Comparison of ENCODE assay signal across 9 cellular contexts in genomic region chr16:48409839-48410610, GRCh38. TPM values are rescaled to one million over a fixed set of nuclear protein-coding genes. Genes with fewer than 3 reads are reported as not detected.
DNase-seq lines count a peak whose midpoint lies in the region; ATAC-seq and TF ChIP-seq lines count a peak whose summit lies in the region.
"Had no signal": no experiment of that assay in that cellular context is flagged by ENCODE, and none has a peak within 500 bp of the region (broad histone marks: within the 10 kb centered on the region; RNA-seq: fewer than 3 reads in every experiment).

No MANE protein-coding gene starts in this region.

- H3K27me3 ChIP-seq in brain microvascular endothelial cell (replicated peaks) = no peaks in the 10 kb centered on the region
- no peaks in the 10 kb centered on the region for H3K27me3 ChIP-seq in lower lobe of right lung (ENCODE audit: low read depth)
- no peaks in the 10 kb centered on the region for H3K27me3 ChIP-seq in dorsolateral prefrontal cortex
- H3K27me3 ChIP-seq in neural progenitor cell = no peaks in the 10 kb centered on the region

- H3K36me3 ChIP-seq in brain microvascular endothelial cell (replicated peaks) = no peaks in the 10 kb centered on the region
- no peaks in the 10 kb centered on the region for H3K36me3 ChIP-seq in lower lobe of right lung
- H3K36me3 ChIP-seq in neural progenitor cell = no peaks in the 10 kb centered on the region

- H4K20me1 ChIP-seq in neural progenitor cell (ENCODE audit: low read depth) = no peaks in the 10 kb centered on the region

- H3K9me3 ChIP-seq in lower lobe of right lung = no peaks in the 10 kb centered on the region
- H3K9me3 ChIP-seq in neural progenitor cell (ENCODE audit: low read depth) = no peaks in the 10 kb centered on the region

- CTCF ChIA-PET in HEK293T (lab: Yijun Ruan, JAX) = no interaction called here

- H3K79me2 ChIP-seq in neural progenitor cell (ENCODE audit: low read depth) = no peaks in the 10 kb centered on the region

- POLR2A ChIA-PET in HEK293T (lab: Yijun Ruan, JAX) = interaction anchor here (0.8 to 1.4 kb wide), 2 partner anchors 25 to 27 kb away, joined by 3 to 5 read pairs; partner anchors contain the start of gene SIAH1

- H3K9ac ChIP-seq in neural progenitor cell = no peak overlapping the region

- H3K27me3 Mint-ChIP-seq in neural progenitor cell (ENCODE audit: insufficient read depth, low read depth) = peaks cover 5% of the 10 kb centered on the region

- no peak overlapping the region for H3K4me3 ChIP-seq in brain microvascular endothelial cell (ENCODE audit: low read depth, low read length)
- no peak overlapping the region for H3K4me3 ChIP-seq in lower lobe of right lung
- no peak overlapping the region for H3K4me3 ChIP-seq in dorsolateral prefrontal cortex
- no peak overlapping the region for H3K4me3 ChIP-seq in neural progenitor cell

- H3K27ac Mint-ChIP-seq in neural progenitor cell = no peak overlapping the region

- H3K27ac ChIP-seq in brain microvascular endothelial cell = peak overlapping the region; percentile 43
- H3K27ac ChIP-seq in lower lobe of right lung = no peak overlapping the region
- H3K27ac ChIP-seq in dorsolateral prefrontal cortex = no peak overlapping the region
- H3K27ac ChIP-seq in neural progenitor cell = no peak overlapping the region

- ATAC-seq in lower lobe of right lung (peak; percentile 77 to 78), GM18517 (IDR thresholded peaks at IDR 0.05; ENCODE audit: unreplicated experiment) (no peak)

- no peaks in the 10 kb centered on the region for H3K36me3 Mint-ChIP-seq in neural progenitor cell

- intact Hi-C loops in lower lobe of right lung (cut with DNase I) = no loop called here
- intact Hi-C loops in dorsolateral prefrontal cortex (cut with DNase I) = no loop called here

- no peak overlapping the region for H2AFZ ChIP-seq in neural progenitor cell (replicated peaks)

- peak; percentile 86 for DNase-seq in AG08396 (ENCODE audit: low spot score)
- DNase-seq in Kasumi-1 (lab: John Stamatoyannopoulos, UW) = peak; percentile 47 to 63
- DNase-seq in brain microvascular endothelial cell = peak; percentile 95
- DNase-seq in lower lobe of right lung = peak; percentile 49
- DNase-seq in HEK293T (ENCODE audit: extremely low spot score) = no peak
- DNase-seq in dorsolateral prefrontal cortex = no peak
- DNase-seq in neural progenitor cell (ENCODE audit: low spot score) = no peak
- DNase-seq: SHP77 treated with DMSO at 0.1 percent for 48 hours had no signal

- TF ChIP-seq CTCF in brain microvascular endothelial cell (IDR thresholded peaks at IDR 0.05; ENCODE audit: low read depth, low read length, missing control alignments) = no peak
- no peak for TF ChIP-seq CTCF in lower lobe of right lung (IDR thresholded peaks at IDR 0.05)
- no peak for TF ChIP-seq CTCF in dorsolateral prefrontal cortex (IDR thresholded peaks at IDR 0.05 in 54 of 56, conservative IDR thresholded peaks at IDR 0.05 in 2 of 56; ENCODE audit: low read depth in 1 of 56, partially characterized antibody in 56 of 56)
- TF ChIP-seq CTCF in neural progenitor cell (IDR thresholded peaks at IDR 0.05) = no peak

- no peaks in the 10 kb centered on the region for H3F3A ChIP-seq in neural progenitor cell (ENCODE audit: low read depth)

- no peak overlapping the region for H3K4me3 Mint-ChIP-seq in neural progenitor cell

- in situ Hi-C loops in brain microvascular endothelial cell (cut with HindIII; ENCODE audit: low pct_ligation_motif_present, low sequenced_read_pairs) = no loop called here

- no peaks in the 10 kb centered on the region for H3K4me1 Mint-ChIP-seq in neural progenitor cell

- no peak overlapping the region for H3K4me2 ChIP-seq in neural progenitor cell

- peaks cover 8% of the 10 kb centered on the region for H3K4me1 ChIP-seq in lower lobe of right lung
- H3K4me1 ChIP-seq in neural progenitor cell = peaks cover 3% of the 10 kb centered on the region

- no peaks in the 10 kb centered on the region for H3K9me3 Mint-ChIP-seq in neural progenitor cell

TF ChIP-seq in HEK293T, 16 proteins besides CTCF, POLR2A, EP300 and RAD21:
- TF ChIP-seq PKNOX1 (IDR thresholded peaks at IDR 0.05) = no peak
- TF ChIP-seq FOXM1 (IDR thresholded peaks at IDR 0.05; ENCODE audit: borderline replicate concordance) = no peak
- TF ChIP-seq SP1 (IDR thresholded peaks at IDR 0.05) = no peak
- no peak for TF ChIP-seq ELF4 (IDR thresholded peaks at IDR 0.05)
- TF ChIP-seq LEF1 (IDR thresholded peaks at IDR 0.05; ENCODE audit: borderline replicate concordance) = no peak
- no peak for TF ChIP-seq SUZ12 (IDR thresholded peaks at IDR 0.05)
- TF ChIP-seq TARDBP (IDR thresholded peaks at IDR 0.05) = no peak
- TF ChIP-seq CTBP1 (IDR thresholded peaks at IDR 0.05; ENCODE audit: borderline replicate concordance) = no peak
- TF ChIP-seq NFRKB (IDR thresholded peaks at IDR 0.05) = no peak
- TF ChIP-seq FOXK2 (IDR thresholded peaks at IDR 0.05) = no peak
- no peak for TF ChIP-seq ARNT (IDR thresholded peaks at IDR 0.05)
- TF ChIP-seq BHLHE40 (IDR thresholded peaks at IDR 0.05; ENCODE audit: borderline replicate concordance) = no peak
- no peak for TF ChIP-seq ZNF384 (IDR thresholded peaks at IDR 0.05)
- TF ChIP-seq FOXA1 (IDR thresholded peaks at IDR 0.05) = no peak
- TF ChIP-seq HDGF (IDR thresholded peaks at IDR 0.05; ENCODE audit: borderline replicate concordance) = no peak
- no peak for TF ChIP-seq L3MBTL2 (conservative IDR thresholded peaks at IDR 0.05)

RNA-seq across cellular contexts. Expression of gene SIAH1, which starts 24.8 kb away (rescaled TPM):
- total RNA-seq in lower lobe of right lung = 24.4 TPM
- total RNA-seq in dorsolateral prefrontal cortex = 10 to 100 TPM; 20.1 to 37.6 (median 27.7) TPM
- 50.0 and 73.9 TPM in 2 replicates for total RNA-seq in neural progenitor cell (ENCODE audit: low replicate concordance)

Comparison
In these comparisons a context has a peak if more than half of its experiments do, and no peak if none do; other contexts are left out.
1. DNase-seq: peak in AG08396 (single experiment), Kasumi-1 (2 of 2), brain microvascular endothelial cell (single experiment) and lower lobe of right lung (single experiment); none in HEK293T (single experiment), dorsolateral prefrontal cortex (0 of 10) and neural progenitor cell (single experiment).